Comparison of ENCODE assay signal across 9 cellular contexts in genomic region chr11:26227311-26227710, GRCh38.
DNase-seq lines count a peak whose midpoint lies in the region; ATAC-seq and TF ChIP-seq lines count a peak whose summit lies in the region.
"Had no signal": no experiment of that assay in that cellular context is flagged by ENCODE, and none has a peak within 500 bp of the region (broad histone marks: within the 10 kb centered on the region; RNA-seq: fewer than 3 reads in every experiment).

No MANE protein-coding gene starts in this region.

- no peak overlapping the region for H3K4me3 Mint-ChIP-seq in glutamatergic neuron (ENCODE audit: unreplicated experiment)

- 33 to 67% (median 57%) methylated on average over 3 of the region's 3 CpGs for WGBS in spleen, 5 donors

- intact Hi-C loops in spleen (cut with DNase I; ENCODE audit: low total_unique reads) = loop anchor here (2.0 kb wide), 1 partner anchor 245 kb away; no protein-coding TSS in a partner anchor

- H3K27me3 Mint-ChIP-seq in glutamatergic neuron (ENCODE audit: unreplicated experiment) = peaks cover 2% of the 10 kb centered on the region

- peaks cover 6% of the 10 kb centered on the region for H3K4me1 Mint-ChIP-seq in glutamatergic neuron (ENCODE audit: low read depth, unreplicated experiment)

- no peaks in the 10 kb centered on the region for H3K36me3 ChIP-seq in spleen

- H3K4me1 ChIP-seq in spleen = no peaks in the 10 kb centered on the region

- ATAC-seq in GM19023 (IDR thresholded peaks at IDR 0.05; ENCODE audit: unreplicated experiment) (peak; percentile 83), HG03175 (IDR thresholded peaks at IDR 0.05; ENCODE audit: unreplicated experiment) (peak; percentile 76)

- H3K27ac Mint-ChIP-seq in glutamatergic neuron (ENCODE audit: unreplicated experiment) = no peak overlapping the region

- TF ChIP-seq CTCF in AG09319 (IDR thresholded peaks at IDR 0.05; ENCODE audit: low read depth, low read length) = peak; percentile 52
- peak in 6 of 11 experiments; percentile 27 to 44 (median 38) for TF ChIP-seq CTCF in spleen (IDR thresholded peaks at IDR 0.05 in 8 of 11, conservative IDR thresholded peaks at IDR 0.05 in 3 of 11)
- TF ChIP-seq CTCF in glutamatergic neuron (IDR thresholded peaks at IDR 0.05; ENCODE audit: partially characterized antibody, unreplicated experiment) = no peak

- DNase-seq in AG09319 (ENCODE audit: extremely low read depth, low read depth) (peak; percentile 91), OCI-M1 (lab: John Stamatoyannopoulos, UW) (peak; percentile 63), foreskin melanocyte (peak; percentile 31), spleen (no peak), glutamatergic neuron (no peak)
- DNase-seq in effector CD8-positive, alpha-beta T cell (lab: John Stamatoyannopoulos, UW) = no peak

- no peaks in the 10 kb centered on the region for H3K27me3 ChIP-seq in spleen (replicated peaks in 1 of 7)

- H3K9me3 Mint-ChIP-seq in glutamatergic neuron (ENCODE audit: unreplicated experiment) = no peaks in the 10 kb centered on the region

- no peak overlapping the region for H3K27ac ChIP-seq in spleen
- H3K27ac ChIP-seq: HL-60 had no signal

- H3K36me3 Mint-ChIP-seq in glutamatergic neuron (ENCODE audit: unreplicated experiment) = no peaks in the 10 kb centered on the region

- TF ChIP-seq POLR2A in spleen (IDR thresholded peaks at IDR 0.05) = no peak

- peaks cover 0 to 5% (median 0%) of the 10 kb centered on the region in 8 donors for H3K9me3 ChIP-seq in spleen

- H3K4me3 ChIP-seq in spleen = no peak overlapping the region

Comparison
In these comparisons a context has a peak if more than half of its experiments do, and no peak if none do; other contexts are left out.
1. DNase-seq: peak in AG09319 (single experiment), OCI-M1 (single experiment) and foreskin melanocyte (single experiment); none in spleen (single experiment), effector CD8-positive, alpha-beta T cell (single experiment) and glutamatergic neuron (single experiment).